Comparison of ENCODE assay signal across 34 cellular contexts in genomic region chr21:35373998-35374397, GRCh38.
"Had no signal": no experiment of that assay in that cellular context is flagged by ENCODE, and none has a peak within 500 bp of the region (broad histone marks: within the 10 kb centered on the region; RNA-seq: fewer than 3 reads in every experiment).

No MANE protein-coding gene starts in this region.

- H3K27ac Mint-ChIP-seq: activated B cell treated with CpG ODN at 0.5 μM for 24 hours; activated CD8-positive, alpha-beta T cell treated with anti-CD3 and anti-CD28 coated beads for 36 hours; activated naive CD4-positive, alpha-beta T cell treated with anti-CD3 and anti-CD28 coated beads for 36 hours; activated naive CD4-positive, alpha-beta T cell treated with anti-CD3 and anti-CD28 coated beads, Interleukin-2, amount 50 U/mL, for 24 hours; activated naive CD8-positive, alpha-beta T cell treated with anti-CD3 and anti-CD28 coated beads for 36 hours; activated naive CD8-positive, alpha-beta T cell treated with anti-CD3 and anti-CD28 coated beads, Interleukin-2, amount 50 U/mL, for 24 hours; activated T-helper 1 cell treated with anti-CD3 and anti-CD28 coated beads, Interleukin-12 subunit alpha, Interleukin-12 subunit beta, Interleukin-2, Interleukin-4 antibody, amounts not matched to agents 30 ng/mL and 10 ng/mL and 1 ng/mL, durations not matched to agents 14 hours and 24 hours and 36 hours; activated T-helper 2 cell treated with anti-CD3 and anti-CD28 coated beads, Interferon-gamma antibody, Interleukin-2, Interleukin-4, amounts not matched to agents 10 μg/mL and 5 μg/mL and 100 μg/mL, durations not matched to agents 14 hours and 24 hours and 36 hours; T-helper 17 cell; T-helper 2 cell treated with Interferon-gamma antibody and Interleukin-4, amounts not matched to agents 5 μg/mL and 100 μg/mL, for 36 hours had no signal

- FAIRE-seq: endometrium had no signal

- H3K4me3 Mint-ChIP-seq: activated B cell treated with CpG ODN at 0.5 μM for 24 hours; activated CD8-positive, alpha-beta T cell treated with anti-CD3 and anti-CD28 coated beads for 36 hours; activated naive CD4-positive, alpha-beta T cell treated with anti-CD3 and anti-CD28 coated beads for 36 hours; activated naive CD4-positive, alpha-beta T cell treated with anti-CD3 and anti-CD28 coated beads, Interleukin-2, amount 50 U/mL, for 24 hours; activated naive CD8-positive, alpha-beta T cell treated with anti-CD3 and anti-CD28 coated beads for 36 hours; activated naive CD8-positive, alpha-beta T cell treated with anti-CD3 and anti-CD28 coated beads, Interleukin-2, amount 50 U/mL, for 24 hours; activated T-helper 1 cell treated with anti-CD3 and anti-CD28 coated beads, Interleukin-12 subunit alpha, Interleukin-12 subunit beta, Interleukin-2, Interleukin-4 antibody, amounts not matched to agents 30 ng/mL and 10 ng/mL and 1 ng/mL, durations not matched to agents 14 hours and 24 hours and 36 hours; T-helper 17 cell; T-helper 2 cell treated with Interferon-gamma antibody and Interleukin-4, amounts not matched to agents 5 μg/mL and 100 μg/mL, for 36 hours had no signal

- DNase-seq: activated B cell treated with CpG ODN at 0.5 μM for 24 hours; activated CD4-positive, alpha-beta T cell treated with anti-CD3 and anti-CD28 coated beads for 48 hours; activated CD4-positive, alpha-beta T cell treated with anti-CD3 and anti-CD28 coated beads, Interleukin-2, amount 50 U/mL, for 1 hour; activated CD4-positive, alpha-beta T cell treated with anti-CD3 and anti-CD28 coated beads, Interleukin-2, amount 50 U/mL, for 48 hours; activated CD8-positive, alpha-beta memory T cell treated with anti-CD3 and anti-CD28 coated beads for 24 hours; activated CD8-positive, alpha-beta memory T cell treated with anti-CD3 and anti-CD28 coated beads, Interleukin-2, amount 50 U/mL, for 4 hours; activated CD8-positive, alpha-beta T cell treated with anti-CD3 and anti-CD28 coated beads for 36 hours; activated effector memory CD4-positive, alpha-beta T cell treated with anti-CD3 and anti-CD28 coated beads, Interleukin-2, amount 50 U/mL, for 16 hours; activated naive CD4-positive, alpha-beta T cell treated with anti-CD3 and anti-CD28 coated beads for 36 hours; activated naive CD8-positive, alpha-beta T cell treated with anti-CD3 and anti-CD28 coated beads for 36 hours; activated naive CD8-positive, alpha-beta T cell treated with anti-CD3 and anti-CD28 coated beads, Interleukin-2, amount 50 U/mL, for 24 hours; activated T-cell treated with anti-CD3 and anti-CD28 coated beads, Interleukin-2, amount 50 U/mL, for 1 hour; activated T-cell treated with anti-CD3 and anti-CD28 coated beads, Interleukin-2, amount 50 U/mL, for 48 hours; adrenal gland; amygdala; aorta; body of pancreas; caudate nucleus; colonic mucosa; effector CD8-positive, alpha-beta T cell; erythroblast; foreskin keratinocyte; T-helper 1 cell; T-helper 17 cell; T1000; WERI-Rb-1 had no signal

- H3K4me1 Mint-ChIP-seq: activated B cell treated with CpG ODN at 0.5 μM for 24 hours; activated naive CD4-positive, alpha-beta T cell treated with anti-CD3 and anti-CD28 coated beads, Interleukin-2, amount 50 U/mL, for 24 hours; activated naive CD8-positive, alpha-beta T cell treated with anti-CD3 and anti-CD28 coated beads for 36 hours; activated naive CD8-positive, alpha-beta T cell treated with anti-CD3 and anti-CD28 coated beads, Interleukin-2, amount 50 U/mL, for 24 hours; T-helper 17 cell had no signal

- H3K27ac ChIP-seq: adrenal gland, body of pancreas, colonic mucosa, esophagus muscularis mucosa, foreskin keratinocyte, gastroesophageal sphincter, WERI-Rb-1 had no signal

- H3K36me3 Mint-ChIP-seq: activated naive CD4-positive, alpha-beta T cell treated with anti-CD3 and anti-CD28 coated beads, Interleukin-2, amount 50 U/mL, for 24 hours; activated naive CD8-positive, alpha-beta T cell treated with anti-CD3 and anti-CD28 coated beads for 36 hours had no signal

- H3K36me3 ChIP-seq: adrenal gland, colonic mucosa, esophagus muscularis mucosa, gastroesophageal sphincter, WERI-Rb-1 had no signal

- H3K9me3 Mint-ChIP-seq: activated B cell treated with CpG ODN at 0.5 μM for 24 hours; activated CD8-positive, alpha-beta T cell treated with anti-CD3 and anti-CD28 coated beads for 36 hours; activated naive CD4-positive, alpha-beta T cell treated with anti-CD3 and anti-CD28 coated beads for 36 hours; activated naive CD4-positive, alpha-beta T cell treated with anti-CD3 and anti-CD28 coated beads, Interleukin-2, amount 50 U/mL, for 24 hours; activated naive CD8-positive, alpha-beta T cell treated with anti-CD3 and anti-CD28 coated beads for 36 hours; activated naive CD8-positive, alpha-beta T cell treated with anti-CD3 and anti-CD28 coated beads, Interleukin-2, amount 50 U/mL, for 24 hours; activated T-helper 1 cell treated with anti-CD3 and anti-CD28 coated beads, Interleukin-12 subunit alpha, Interleukin-12 subunit beta, Interleukin-2, Interleukin-4 antibody, amounts not matched to agents 30 ng/mL and 10 ng/mL and 1 ng/mL, durations not matched to agents 14 hours and 24 hours and 36 hours; activated T-helper 2 cell treated with anti-CD3 and anti-CD28 coated beads, Interferon-gamma antibody, Interleukin-2, Interleukin-4, amounts not matched to agents 10 μg/mL and 5 μg/mL and 100 μg/mL, durations not matched to agents 14 hours and 24 hours and 36 hours; T-helper 2 cell treated with Interferon-gamma antibody and Interleukin-4, amounts not matched to agents 5 μg/mL and 100 μg/mL, for 36 hours had no signal

- H3K9me3 ChIP-seq: adrenal gland, body of pancreas, colonic mucosa, esophagus muscularis mucosa, gastroesophageal sphincter had no signal

- H3K4me1 ChIP-seq: adrenal gland, body of pancreas, colonic mucosa, esophagus muscularis mucosa, gastroesophageal sphincter had no signal

- H3K27me3 ChIP-seq: body of pancreas, colonic mucosa, esophagus muscularis mucosa, foreskin keratinocyte, gastroesophageal sphincter had no signal

- ATAC-seq: activated CD4-positive, CD25-positive, alpha-beta regulatory T cell treated with anti-CD3 and anti-CD28 coated beads, Interleukin-2, amount 50 U/mL, for 24 hours; activated CD8-positive, alpha-beta T cell treated with anti-CD3 and anti-CD28 coated beads for 36 hours; activated naive CD8-positive, alpha-beta T cell treated with anti-CD3 and anti-CD28 coated beads, Interleukin-2, amount 50 U/mL, for 24 hours; body of pancreas; foreskin keratinocyte; gastroesophageal sphincter; T-helper 17 cell had no signal

- H3K27me3 Mint-ChIP-seq: activated CD8-positive, alpha-beta T cell treated with anti-CD3 and anti-CD28 coated beads for 36 hours; activated naive CD4-positive, alpha-beta T cell treated with anti-CD3 and anti-CD28 coated beads, Interleukin-2, amount 50 U/mL, for 24 hours; activated naive CD8-positive, alpha-beta T cell treated with anti-CD3 and anti-CD28 coated beads for 36 hours; activated naive CD8-positive, alpha-beta T cell treated with anti-CD3 and anti-CD28 coated beads, Interleukin-2, amount 50 U/mL, for 24 hours had no signal

- H3K4me3 ChIP-seq: adrenal gland, body of pancreas, colonic mucosa, esophagus muscularis mucosa, gastroesophageal sphincter had no signal
